ENCODE assay signal across 8 cellular contexts in genomic region chr1:24841593-24841992, GRCh38.
"Had no signal": no experiment of that assay in that cellular context is flagged by ENCODE, and none has a peak within 500 bp of the region (broad histone marks: within the 10 kb centered on the region; RNA-seq: fewer than 3 reads in every experiment).

No MANE protein-coding gene starts in this region.

- DNase-seq: GOT3, H9, HCEC 1CT, IMR-90, KG1 had no signal

- ATAC-seq: K562 had no signal

- H3K27ac ChIP-seq: HL-60 had no signal

- H3K4me3 ChIP-seq: K562 had no signal

- FAIRE-seq: H54, K562 had no signal
